ENCODE assay signal across 8 cellular contexts in the genomic region with DNA sequence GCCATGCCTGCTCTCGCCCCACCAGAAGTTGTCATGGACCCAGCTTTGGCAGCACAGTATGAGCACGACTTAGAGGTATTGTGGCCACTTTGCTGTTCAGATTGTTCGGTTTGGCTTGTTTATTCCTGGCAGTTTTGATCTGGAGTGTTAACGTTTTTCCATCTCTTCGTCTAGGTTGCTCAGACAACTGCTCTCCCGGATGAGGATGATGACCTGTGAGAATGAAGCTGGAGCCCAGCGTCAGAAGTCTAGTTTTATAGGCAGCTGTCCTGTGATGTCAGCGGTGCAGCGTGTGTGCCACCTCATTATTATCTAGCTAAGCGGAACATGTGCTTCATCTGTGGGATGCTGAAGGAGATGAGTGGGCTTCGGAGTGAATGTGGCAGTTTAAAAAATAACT. TPM values are rescaled to one million over a fixed set of nuclear protein-coding genes. Genes with fewer than 3 reads are reported as not detected.
DNase-seq lines count a peak whose midpoint lies in the region; ATAC-seq and TF ChIP-seq lines count a peak whose summit lies in the region.
"Not testable (repeated sequence)": the region's sequence is repeated elsewhere in the genome, so short reads cannot be mapped to it uniquely, and the experiment has no call there.

No MANE protein-coding gene starts in this region.

- CTCF ChIA-PET in CD4-positive, alpha-beta T cell (lab: Charles Lee); mammary epithelial cell (lab: Charles Lee; ENCODE audit: low non-redundant PET): not testable (repeated sequence)

- H3K9me3 Mint-ChIP-seq in CD4-positive, alpha-beta T cell; HFFc6; T-helper 2 cell treated with Interferon-gamma antibody and Interleukin-4, amounts not matched to agents 5 μg/mL and 100 μg/mL, for 36 hours; activated T-cell treated with anti-CD3 and anti-CD28 coated beads, Interleukin-2, amount 50 U/mL, for 4 hours; activated naive CD4-positive, alpha-beta T cell treated with anti-CD3 and anti-CD28 coated beads, Interleukin-2, amount 50 U/mL, for 72 hours; memory B cell; stimulated activated naive CD8-positive, alpha-beta T cell treated with anti-CD3 and anti-CD28 coated beads, Interleukin-15, Interleukin-2, amounts not matched to agents 100 ng/mL and 50 ng/mL, for 24 hours: not testable (repeated sequence)

- peaks cover 60% of the 10 kb centered on the region for H3K4me1 Mint-ChIP-seq in CD4-positive, alpha-beta T cell (ENCODE audit: low read depth)
- H3K4me1 Mint-ChIP-seq in HFFc6 (ENCODE audit: low read depth), result peaks cover 44% of the 10 kb centered on the region
- H3K4me1 Mint-ChIP-seq in T-helper 2 cell treated with Interferon-gamma antibody and Interleukin-4, amounts not matched to agents 5 μg/mL and 100 μg/mL, for 36 hours (ENCODE audit: low read depth), result peaks cover 51% of the 10 kb centered on the region
- H3K4me1 Mint-ChIP-seq in activated T-cell treated with anti-CD3 and anti-CD28 coated beads, Interleukin-2, amount 50 U/mL, for 4 hours (ENCODE audit: low read depth), result peaks cover 69% of the 10 kb centered on the region
- peaks cover 50% of the 10 kb centered on the region for H3K4me1 Mint-ChIP-seq in memory B cell
- peaks cover 74% of the 10 kb centered on the region for H3K4me1 Mint-ChIP-seq in stimulated activated naive CD8-positive, alpha-beta T cell treated with anti-CD3 and anti-CD28 coated beads, Interleukin-15, Interleukin-2, amounts not matched to agents 100 ng/mL and 50 ng/mL, for 24 hours (ENCODE audit: low read depth)

- H3K36me3 ChIP-seq in mammary epithelial cell (ENCODE audit: insufficient read depth, low read length), result peaks cover 44% of the 10 kb centered on the region

- H3K27me3 Mint-ChIP-seq in CD4-positive, alpha-beta T cell; HFFc6 (ENCODE audit: insufficient read depth); T-helper 2 cell treated with Interferon-gamma antibody and Interleukin-4, amounts not matched to agents 5 μg/mL and 100 μg/mL, for 36 hours (ENCODE audit: low read depth); activated T-cell treated with anti-CD3 and anti-CD28 coated beads, Interleukin-2, amount 50 U/mL, for 4 hours (ENCODE audit: low read depth); memory B cell; stimulated activated naive CD8-positive, alpha-beta T cell treated with anti-CD3 and anti-CD28 coated beads, Interleukin-15, Interleukin-2, amounts not matched to agents 100 ng/mL and 50 ng/mL, for 24 hours: not testable (repeated sequence)

- dilution Hi-C loops in mammary epithelial cell (cut with HindIII; ENCODE audit: low sequenced_read_pairs), result loop anchor here (10.0 kb wide), 1 partner anchor 829 kb away; no protein-coding TSS in a partner anchor

- peak overlapping the region; percentile 43 for H3K4me3 Mint-ChIP-seq in CD4-positive, alpha-beta T cell
- H3K4me3 Mint-ChIP-seq in HFFc6, memory B cell: not testable (repeated sequence)
- H3K4me3 Mint-ChIP-seq in T-helper 2 cell treated with Interferon-gamma antibody and Interleukin-4, amounts not matched to agents 5 μg/mL and 100 μg/mL, for 36 hours, result peak overlapping the region; percentile 42
- peak overlapping the region; percentile 94 for H3K4me3 Mint-ChIP-seq in activated T-cell treated with anti-CD3 and anti-CD28 coated beads, Interleukin-2, amount 50 U/mL, for 4 hours
- H3K4me3 Mint-ChIP-seq in stimulated activated naive CD8-positive, alpha-beta T cell treated with anti-CD3 and anti-CD28 coated beads, Interleukin-15, Interleukin-2, amounts not matched to agents 100 ng/mL and 50 ng/mL, for 24 hours, result peak overlapping the region; percentile 62

- in situ Hi-C loops in mammary epithelial cell (cut with MboI; ENCODE audit: low sequenced_read_pairs in 2 of 2), result not testable (repeated sequence)

- H3K27me3 ChIP-seq in CD4-positive, alpha-beta T cell (ENCODE audit: control insufficient read depth, insufficient read depth, low read length); mammary epithelial cell (ENCODE audit: insufficient read depth, low read length): not testable (repeated sequence)

- BruUV-seq in mammary epithelial cell (replicated peaks; lab: Mats Ljungman, UMichigan), result TSS peak; percentile 9

- intact Hi-C loops in CD4-positive, alpha-beta T cell (cut with DNase I, micrococcal nuclease), result loop anchor here in 1 of 2 experiments (10.0 kb wide), 1 partner anchor 1059 kb away; no protein-coding TSS in a partner anchor
- intact Hi-C loops in mammary epithelial cell (cut with micrococcal nuclease), result not testable (repeated sequence)

- not testable (repeated sequence) for TF ChIP-seq CTCF in CD4-positive, alpha-beta T cell (IDR thresholded peaks at IDR 0.05); HFFc6 (IDR thresholded peaks at IDR 0.05); mammary epithelial cell (conservative IDR thresholded peaks at IDR 0.05 in 1 of 2, IDR thresholded peaks at IDR 0.05 in 1 of 2; ENCODE audit: extremely low read depth in 1 of 2, insufficient read depth in 1 of 2, low read depth in 1 of 2, low read length in 2 of 2)

- H3K9me3 ChIP-seq in CD4-positive, alpha-beta T cell (ENCODE audit: control insufficient read depth, low read length); mammary epithelial cell (replicated peaks; ENCODE audit: insufficient read depth, low read length): not testable (repeated sequence)

- DNase-seq in CD4-positive, alpha-beta T cell; HFFc6; T-helper 2 cell treated with Interferon-gamma antibody and Interleukin-4, amounts not matched to agents 5 μg/mL and 100 μg/mL, for 36 hours (ENCODE audit: low spot score); activated T-cell treated with anti-CD3 and anti-CD28 coated beads, Interleukin-2, amount 50 U/mL, for 4 hours; activated naive CD4-positive, alpha-beta T cell treated with anti-CD3 and anti-CD28 coated beads, Interleukin-2, amount 50 U/mL, for 72 hours (ENCODE audit: low spot score in 2 of 2); mammary epithelial cell; memory B cell (ENCODE audit: low spot score in 2 of 2): not testable (repeated sequence)

- not testable (repeated sequence) for H3K4me2 ChIP-seq in mammary epithelial cell (ENCODE audit: insufficient read depth, low read depth, low read length)

- not testable (repeated sequence) for H3K27ac ChIP-seq in CD4-positive, alpha-beta T cell (ENCODE audit: low read depth, low read length); mammary epithelial cell (ENCODE audit: insufficient read depth, low read depth, low read length)

- WGBS in mammary epithelial cell (ENCODE audit: low coverage, missing lambda C conversion rate), result 98% methylated on average over 11 of the region's 11 CpGs

- peak overlapping the region; percentile 87 for H3K27ac Mint-ChIP-seq in CD4-positive, alpha-beta T cell
- 0 out of 2 replicates have a peak overlapping the region, but pooled peaks have one; percentile 12 for H3K27ac Mint-ChIP-seq in HFFc6
- peak overlapping the region; percentile 36 for H3K27ac Mint-ChIP-seq in T-helper 2 cell treated with Interferon-gamma antibody and Interleukin-4, amounts not matched to agents 5 μg/mL and 100 μg/mL, for 36 hours
- H3K27ac Mint-ChIP-seq in activated naive CD4-positive, alpha-beta T cell treated with anti-CD3 and anti-CD28 coated beads, Interleukin-2, amount 50 U/mL, for 72 hours, result peak overlapping the region; percentile 34 to 95
- H3K27ac Mint-ChIP-seq in memory B cell, result peak overlapping the region; percentile 91
- peak overlapping the region; percentile 73 for H3K27ac Mint-ChIP-seq in stimulated activated naive CD8-positive, alpha-beta T cell treated with anti-CD3 and anti-CD28 coated beads, Interleukin-15, Interleukin-2, amounts not matched to agents 100 ng/mL and 50 ng/mL, for 24 hours

- POLR2A ChIA-PET in CD4-positive, alpha-beta T cell (lab: Charles Lee), result not testable (repeated sequence)

- H3K36me3 Mint-ChIP-seq in CD4-positive, alpha-beta T cell (ENCODE audit: low read depth), result peaks cover 60% of the 10 kb centered on the region
- H3K36me3 Mint-ChIP-seq in HFFc6 (ENCODE audit: low read depth) (peaks cover 42% of the 10 kb centered on the region), memory B cell (peaks cover 22% of the 10 kb centered on the region)
- peaks cover 54% of the 10 kb centered on the region for H3K36me3 Mint-ChIP-seq in T-helper 2 cell treated with Interferon-gamma antibody and Interleukin-4, amounts not matched to agents 5 μg/mL and 100 μg/mL, for 36 hours (ENCODE audit: low read depth)
- H3K36me3 Mint-ChIP-seq in activated T-cell treated with anti-CD3 and anti-CD28 coated beads, Interleukin-2, amount 50 U/mL, for 4 hours (ENCODE audit: insufficient read depth), result peaks cover 49% of the 10 kb centered on the region
- peaks cover 35 to 56% of the 10 kb centered on the region in 2 donors for H3K36me3 Mint-ChIP-seq in activated naive CD4-positive, alpha-beta T cell treated with anti-CD3 and anti-CD28 coated beads, Interleukin-2, amount 50 U/mL, for 72 hours
- peaks cover 55% of the 10 kb centered on the region for H3K36me3 Mint-ChIP-seq in stimulated activated naive CD8-positive, alpha-beta T cell treated with anti-CD3 and anti-CD28 coated beads, Interleukin-15, Interleukin-2, amounts not matched to agents 100 ng/mL and 50 ng/mL, for 24 hours (ENCODE audit: low read depth)

- H3K4me3 ChIP-seq in mammary epithelial cell (replicated peaks in 1 of 3; ENCODE audit: insufficient read depth in 1 of 3, low read depth in 2 of 3, low read length in 3 of 3), result not testable (repeated sequence)

- H2AFZ ChIP-seq in mammary epithelial cell (ENCODE audit: low read depth, low read length), result not testable (repeated sequence)

- peaks cover 21% of the 10 kb centered on the region for H3K4me1 ChIP-seq in mammary epithelial cell (ENCODE audit: insufficient read depth, low read length)

- H4K20me1 ChIP-seq in mammary epithelial cell (ENCODE audit: insufficient read depth, low read length), result not testable (repeated sequence)

- not testable (repeated sequence) for ATAC-seq in CD4-positive, alpha-beta T cell (ENCODE audit: poor library complexity); activated T-cell treated with anti-CD3 and anti-CD28 coated beads, Interleukin-2, amount 50 U/mL, for 4 hours; activated naive CD4-positive, alpha-beta T cell treated with anti-CD3 and anti-CD28 coated beads, Interleukin-2, amount 50 U/mL, for 72 hours; memory B cell (ENCODE audit: low read depth)

- peaks cover 45% of the 10 kb centered on the region for H3K79me2 ChIP-seq in mammary epithelial cell (ENCODE audit: insufficient read depth, low read length)

- H3K9ac ChIP-seq in mammary epithelial cell (ENCODE audit: insufficient read depth, low read length), result not testable (repeated sequence)

RNA-seq across cellular contexts. Expression of a gene that starts 3.8 kb away (rescaled TPM):
- 100 to 1,000 TPM; 278 to 302 TPM for total RNA-seq in CD4-positive, alpha-beta T cell
- total RNA-seq in HFFc6 (2021; fragmentation: NEBNext Ultra II Directional; extraction: Animal tissue kit (Norgen Biotek cat#: 25700)), result 1,000 to 10,000 TPM; 1,033 to 1,278 (median 1,071) TPM
- 1,000 to 10,000 TPM; 2,485 to 2,586 (median 2,511) TPM for total RNA-seq in activated T-cell treated with anti-CD3 and anti-CD28 coated beads, Interleukin-2, amount 50 U/mL, for 4 hours
- 1,000 to 10,000 TPM; 1,428 to 1,822 TPM for total RNA-seq in activated naive CD4-positive, alpha-beta T cell treated with anti-CD3 and anti-CD28 coated beads, Interleukin-2, amount 50 U/mL, for 72 hours
- 1,000 to 10,000 TPM in 1 of 2 donors, 100 to 1,000 TPM in 1; 537 to 1,117 TPM for total RNA-seq in mammary epithelial cell
- polyA plus RNA-seq in mammary epithelial cell, result 1,871 TPM
- 1,476 TPM for polyA minus RNA-seq in mammary epithelial cell

RNA-seq across cellular contexts. Expression of a gene that starts 36.7 kb away (rescaled TPM):
- total RNA-seq in CD4-positive, alpha-beta T cell, result 10 to 100 TPM; 13.4 to 14.1 TPM
- total RNA-seq in HFFc6 (2021; fragmentation: NEBNext Ultra II Directional; extraction: Animal tissue kit (Norgen Biotek cat#: 25700)), result 10 to 100 TPM; 31.4 to 39.4 (median 34.5) TPM
- total RNA-seq in activated T-cell treated with anti-CD3 and anti-CD28 coated beads, Interleukin-2, amount 50 U/mL, for 4 hours, result 10 to 100 TPM; 12.2 to 13.4 (median 12.7) TPM
- total RNA-seq in activated naive CD4-positive, alpha-beta T cell treated with anti-CD3 and anti-CD28 coated beads, Interleukin-2, amount 50 U/mL, for 72 hours, result 10 to 100 TPM; 14.4 to 16.6 TPM
- 10 to 100 TPM; 16.0 to 16.7 TPM for total RNA-seq in mammary epithelial cell
- 12.8 TPM for polyA plus RNA-seq in mammary epithelial cell
- polyA minus RNA-seq in mammary epithelial cell, result 20.3 TPM

Comparison
In these comparisons a context has a peak if more than half of its experiments do, and no peak if none do; other contexts are left out.
1. H3K27ac Mint-ChIP-seq: peak in every context shown above with its lines; median percentile 91 in memory B cell; 87 in CD4-positive, alpha-beta T cell; 73 in stimulated activated naive CD8-positive, alpha-beta T cell treated with anti-CD3 and anti-CD28 coated beads, Interleukin-15, Interleukin-2, amounts not matched to agents 100 ng/mL and 50 ng/mL, for 24 hours; 64 in activated naive CD4-positive, alpha-beta T cell treated with anti-CD3 and anti-CD28 coated beads, Interleukin-2, amount 50 U/mL, for 72 hours; 36 in T-helper 2 cell treated with Interferon-gamma antibody and Interleukin-4, amounts not matched to agents 5 μg/mL and 100 μg/mL, for 36 hours; 12 in HFFc6.